8 cellular contexts compared by ENCODE assay signal in the genomic region with DNA sequence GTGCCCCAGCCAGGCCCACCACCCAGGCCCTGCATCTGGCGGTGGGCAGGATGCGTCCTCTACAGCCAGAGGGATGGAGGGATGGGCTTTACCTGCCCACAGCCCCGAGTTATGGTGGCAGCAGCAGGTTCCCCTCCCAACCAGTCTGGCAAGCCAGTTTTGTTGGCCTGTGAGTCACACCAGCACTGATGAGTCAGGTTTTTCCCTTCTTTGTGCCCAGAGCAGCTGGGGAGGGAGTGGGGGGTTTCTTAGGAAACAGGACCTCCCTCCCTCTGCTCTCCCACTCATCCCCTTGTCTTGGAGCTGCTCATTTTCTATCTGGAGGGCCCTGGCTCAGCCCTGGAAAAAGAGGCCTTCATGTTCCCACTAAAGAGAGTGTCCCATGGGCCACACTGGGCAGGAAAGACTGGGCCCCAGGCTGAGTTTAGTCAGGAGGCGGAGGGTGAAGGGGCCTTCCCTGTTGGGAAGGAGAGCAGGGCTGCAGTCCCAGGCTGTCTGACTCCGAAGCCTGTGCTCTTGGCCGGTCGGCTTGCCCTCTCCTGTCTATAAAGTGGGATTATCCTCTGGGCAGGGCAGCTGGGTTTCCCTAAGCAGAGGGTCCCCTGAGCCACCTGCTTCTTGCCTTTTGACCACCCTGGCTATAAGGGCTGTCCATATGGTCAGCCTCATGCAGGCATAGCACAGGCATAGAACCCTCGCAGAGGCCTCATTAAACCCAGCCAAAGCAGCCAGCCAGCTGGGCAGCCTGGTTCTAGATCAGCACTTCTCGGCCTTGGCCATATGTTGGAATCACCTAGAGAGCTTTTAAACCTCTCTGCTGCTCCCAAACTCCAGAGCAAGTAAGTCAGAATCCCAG. TPM values are rescaled to one million over a fixed set of nuclear protein-coding genes. Genes with fewer than 3 reads are reported as not detected.
DNase-seq lines count a peak whose midpoint lies in the region; ATAC-seq, FAIRE-seq and TF ChIP-seq lines count a peak whose summit lies in the region.

No MANE protein-coding gene starts in this region.

- intact Hi-C loops in activated T-helper 1 cell treated with anti-CD3 and anti-CD28 coated beads, Interleukin-12 subunit alpha, Interleukin-12 subunit beta, Interleukin-2, Interleukin-4 antibody, amounts not matched to agents 30 ng/mL and 10 ng/mL and 1 ng/mL, durations not matched to agents 14 hours and 24 hours and 36 hours (cut with micrococcal nuclease) = loop anchor here (1.0 kb wide), 1 partner anchor 44 kb away; a partner anchor contains a TSS

- peak; percentile 91 for FAIRE-seq in urothelium cell line (lab: Jason Lieb, UNC)

- H3K9me3 Mint-ChIP-seq in activated T-helper 1 cell treated with anti-CD3 and anti-CD28 coated beads, Interleukin-12 subunit alpha, Interleukin-12 subunit beta, Interleukin-2, Interleukin-4 antibody, amounts not matched to agents 30 ng/mL and 10 ng/mL and 1 ng/mL, durations not matched to agents 14 hours and 24 hours and 36 hours = no peaks in the 10 kb centered on the region
- no peaks in the 10 kb centered on the region for H3K9me3 Mint-ChIP-seq in osteocyte (ENCODE audit: unreplicated experiment)

- peak; percentile 77; the same call in 1 of the 2 replicates for TF ChIP-seq EP300 in Ishikawa (IDR thresholded peaks at IDR 0.05; ENCODE audit: borderline replicate concordance)

- peaks cover 29% of the 10 kb centered on the region for H3K4me1 Mint-ChIP-seq in activated T-helper 1 cell treated with anti-CD3 and anti-CD28 coated beads, Interleukin-12 subunit alpha, Interleukin-12 subunit beta, Interleukin-2, Interleukin-4 antibody, amounts not matched to agents 30 ng/mL and 10 ng/mL and 1 ng/mL, durations not matched to agents 14 hours and 24 hours and 36 hours (ENCODE audit: low read depth)
- H3K4me1 Mint-ChIP-seq in osteocyte (ENCODE audit: unreplicated experiment) = peaks cover 64% of the 10 kb centered on the region

- peak overlapping the region; percentile 85 for H3K27ac Mint-ChIP-seq in activated T-helper 1 cell treated with anti-CD3 and anti-CD28 coated beads, Interleukin-12 subunit alpha, Interleukin-12 subunit beta, Interleukin-2, Interleukin-4 antibody, amounts not matched to agents 30 ng/mL and 10 ng/mL and 1 ng/mL, durations not matched to agents 14 hours and 24 hours and 36 hours
- H3K27ac Mint-ChIP-seq in osteocyte (ENCODE audit: unreplicated experiment) = peak overlapping the region; percentile 99

- DNase-seq in AG20443 (ENCODE audit: low spot score) (peak; percentile 84), globus pallidus (ENCODE audit: low spot score) (peak; percentile 59), osteocyte (ENCODE audit: extremely low spot score, unreplicated experiment) (no peak), urothelium cell line (ENCODE audit: low spot score) (peak; percentile 89)
- DNase-seq in activated T-helper 1 cell treated with anti-CD3 and anti-CD28 coated beads, Interleukin-12 subunit alpha, Interleukin-12 subunit beta, Interleukin-2, Interleukin-4 antibody, amounts not matched to agents 30 ng/mL and 10 ng/mL and 1 ng/mL, durations not matched to agents 14 hours and 24 hours and 36 hours (ENCODE audit: low spot score) = no peak

- TF ChIP-seq RAD21 in Ishikawa (IDR thresholded peaks at IDR 0.05; ENCODE audit: low read depth) = no peak

- peaks cover 2% of the 10 kb centered on the region for H3K27me3 Mint-ChIP-seq in activated T-helper 1 cell treated with anti-CD3 and anti-CD28 coated beads, Interleukin-12 subunit alpha, Interleukin-12 subunit beta, Interleukin-2, Interleukin-4 antibody, amounts not matched to agents 30 ng/mL and 10 ng/mL and 1 ng/mL, durations not matched to agents 14 hours and 24 hours and 36 hours (ENCODE audit: insufficient read depth)
- H3K27me3 Mint-ChIP-seq in osteocyte (ENCODE audit: unreplicated experiment) = no peaks in the 10 kb centered on the region

- H3K36me3 Mint-ChIP-seq in activated T-helper 1 cell treated with anti-CD3 and anti-CD28 coated beads, Interleukin-12 subunit alpha, Interleukin-12 subunit beta, Interleukin-2, Interleukin-4 antibody, amounts not matched to agents 30 ng/mL and 10 ng/mL and 1 ng/mL, durations not matched to agents 14 hours and 24 hours and 36 hours (ENCODE audit: low read depth) = no peaks in the 10 kb centered on the region
- H3K36me3 Mint-ChIP-seq in osteocyte (ENCODE audit: unreplicated experiment) = no peaks in the 10 kb centered on the region

- ATAC-seq in GM18873 (IDR thresholded peaks at IDR 0.05; ENCODE audit: low FRiP score, unreplicated experiment) (no peak), HG03175 (IDR thresholded peaks at IDR 0.05; ENCODE audit: unreplicated experiment) (no peak)

- TF ChIP-seq CTCF in osteocyte (IDR thresholded peaks at IDR 0.05) = no peak

- H3K4me3 Mint-ChIP-seq in activated T-helper 1 cell treated with anti-CD3 and anti-CD28 coated beads, Interleukin-12 subunit alpha, Interleukin-12 subunit beta, Interleukin-2, Interleukin-4 antibody, amounts not matched to agents 30 ng/mL and 10 ng/mL and 1 ng/mL, durations not matched to agents 14 hours and 24 hours and 36 hours = no peak overlapping the region
- peak overlapping the region; percentile 32 for H3K4me3 Mint-ChIP-seq in osteocyte (ENCODE audit: unreplicated experiment)

TF ChIP-seq in Ishikawa, 13 proteins besides CTCF, POLR2A, EP300 and RAD21:
- no peak for TF ChIP-seq TAF1 (IDR thresholded peaks at IDR 0.05; ENCODE audit: low read depth)
- TF ChIP-seq NFIC (IDR thresholded peaks at IDR 0.05) = peak; percentile 81
- TF ChIP-seq TCF12 (IDR thresholded peaks at IDR 0.05; ENCODE audit: low read depth) = peak; percentile 78
- no peak for TF ChIP-seq CREB1 (IDR thresholded peaks at IDR 0.05; ENCODE audit: low read depth)
- TF ChIP-seq YY1 (IDR thresholded peaks at IDR 0.05; ENCODE audit: low read depth) = no peak
- TF ChIP-seq ZBTB7A (IDR thresholded peaks at IDR 0.05; ENCODE audit: low read depth) = peak; percentile 95; the same call in 1 of the 2 replicates
- TF ChIP-seq, protein P1, sequence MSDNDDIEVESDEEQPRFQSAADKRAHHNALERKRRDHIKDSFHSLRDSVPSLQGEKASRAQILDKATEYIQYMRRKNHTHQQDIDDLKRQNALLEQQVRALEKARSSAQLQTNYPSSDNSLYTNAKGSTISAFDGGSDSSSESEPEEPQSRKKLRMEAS (IDR thresholded peaks at IDR 0.05) = peak; percentile 43
TF ChIP-seq in Ishikawa: peak in this region for 4.

RNA-seq across cellular contexts. Expression of a gene that starts 30.2 kb away (rescaled TPM):
- not detected in 2 replicates for total RNA-seq in activated T-helper 1 cell treated with anti-CD3 and anti-CD28 coated beads, Interleukin-12 subunit alpha, Interleukin-12 subunit beta, Interleukin-2, Interleukin-4 antibody, amounts not matched to agents 30 ng/mL and 10 ng/mL and 1 ng/mL, durations not matched to agents 14 hours and 24 hours and 36 hours
- not detected in 2 replicates for total RNA-seq in osteocyte

RNA-seq across cellular contexts. Expression of a gene that starts 41.8 kb away (rescaled TPM):
- total RNA-seq in activated T-helper 1 cell treated with anti-CD3 and anti-CD28 coated beads, Interleukin-12 subunit alpha, Interleukin-12 subunit beta, Interleukin-2, Interleukin-4 antibody, amounts not matched to agents 30 ng/mL and 10 ng/mL and 1 ng/mL, durations not matched to agents 14 hours and 24 hours and 36 hours = not detected in 2 replicates
- total RNA-seq in osteocyte = not detected in 2 replicates

RNA-seq across cellular contexts. Expression of a gene that starts 43.7 kb away (rescaled TPM):
- 1.7 and 1.8 TPM in 2 replicates for total RNA-seq in activated T-helper 1 cell treated with anti-CD3 and anti-CD28 coated beads, Interleukin-12 subunit alpha, Interleukin-12 subunit beta, Interleukin-2, Interleukin-4 antibody, amounts not matched to agents 30 ng/mL and 10 ng/mL and 1 ng/mL, durations not matched to agents 14 hours and 24 hours and 36 hours
- total RNA-seq in osteocyte = 25.6 and 27.7 TPM in 2 replicates

RNA-seq across cellular contexts. Expression of a gene that starts 44.2 kb away (rescaled TPM):
- 91.8 and 93.2 TPM in 2 replicates for total RNA-seq in activated T-helper 1 cell treated with anti-CD3 and anti-CD28 coated beads, Interleukin-12 subunit alpha, Interleukin-12 subunit beta, Interleukin-2, Interleukin-4 antibody, amounts not matched to agents 30 ng/mL and 10 ng/mL and 1 ng/mL, durations not matched to agents 14 hours and 24 hours and 36 hours
- 70.1 and 71.1 TPM in 2 replicates for total RNA-seq in osteocyte

RNA-seq across cellular contexts. Expression of a gene that starts 47.1 kb away (rescaled TPM):
- not detected in 2 replicates for total RNA-seq in activated T-helper 1 cell treated with anti-CD3 and anti-CD28 coated beads, Interleukin-12 subunit alpha, Interleukin-12 subunit beta, Interleukin-2, Interleukin-4 antibody, amounts not matched to agents 30 ng/mL and 10 ng/mL and 1 ng/mL, durations not matched to agents 14 hours and 24 hours and 36 hours
- not detected in 2 replicates for total RNA-seq in osteocyte

Comparison
In these comparisons a context has a peak if more than half of its experiments do, and no peak if none do; other contexts are left out.
1. DNase-seq: peak in AG20443 (single experiment), globus pallidus (single experiment) and urothelium cell line (single experiment); none in activated T-helper 1 cell treated with anti-CD3 and anti-CD28 coated beads, Interleukin-12 subunit alpha, Interleukin-12 subunit beta, Interleukin-2, Interleukin-4 antibody, amounts not matched to agents 30 ng/mL and 10 ng/mL and 1 ng/mL, durations not matched to agents 14 hours and 24 hours and 36 hours (single experiment) and osteocyte (single experiment).